Comparison of ENCODE assay signal across 1 cellular context in the genomic region with DNA sequence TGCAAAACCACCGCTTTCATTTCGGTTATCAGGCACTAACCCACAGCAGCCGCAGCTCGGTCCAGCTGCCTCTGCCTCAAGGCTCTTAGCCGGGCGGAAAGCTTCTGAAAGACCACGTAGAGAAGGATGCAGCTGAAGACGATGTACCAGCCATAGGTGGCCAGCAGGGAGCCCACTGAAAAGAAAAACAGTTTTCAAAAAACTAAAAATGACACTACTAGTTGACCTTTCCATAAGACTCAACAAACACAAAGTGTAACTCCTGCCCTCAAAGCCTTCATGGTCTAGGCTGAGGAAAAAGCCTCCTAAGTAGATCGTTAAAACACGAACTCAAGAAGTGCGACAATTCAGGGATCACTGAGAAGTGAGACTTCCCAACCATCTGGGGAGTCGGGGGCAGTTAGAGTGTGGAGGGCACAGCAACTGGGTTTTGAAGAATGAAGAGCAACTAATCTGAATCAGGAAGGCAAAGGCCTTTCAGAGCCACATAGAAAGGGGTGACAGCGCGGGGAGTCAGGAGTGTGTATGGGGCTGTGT.
A peak's percentile ranks its signal among the peaks of the same experiment; 100 is the strongest.
TF ChIP-seq lines count a peak whose summit lies in the region.

No MANE protein-coding gene starts in this region.

TF ChIP-seq in HepG2, 621 proteins besides CTCF, POLR2A, EP300 and RAD21 (continued from another document):
- no peak for TF ChIP-seq USF2 (IDR thresholded peaks at IDR 0.05; ENCODE audit: low read depth, low read length)
- 0 out of 2 replicates have a peak, but pooled peaks have one; percentile 21 for TF ChIP-seq USF2 (CRISPR knock-in tag; IDR thresholded peaks at IDR 0.05; ENCODE audit: borderline replicate concordance)
- TF ChIP-seq ATF2 (CRISPR knock-in tag; IDR thresholded peaks at IDR 0.05), result no peak
- TF ChIP-seq SMAD3 (CRISPR knock-in tag; IDR thresholded peaks at IDR 0.05), result no peak
- no peak for TF ChIP-seq HES4 (CRISPR knock-in tag; IDR thresholded peaks at IDR 0.05; ENCODE audit: borderline replicate concordance)
- TF ChIP-seq, protein P1, sequence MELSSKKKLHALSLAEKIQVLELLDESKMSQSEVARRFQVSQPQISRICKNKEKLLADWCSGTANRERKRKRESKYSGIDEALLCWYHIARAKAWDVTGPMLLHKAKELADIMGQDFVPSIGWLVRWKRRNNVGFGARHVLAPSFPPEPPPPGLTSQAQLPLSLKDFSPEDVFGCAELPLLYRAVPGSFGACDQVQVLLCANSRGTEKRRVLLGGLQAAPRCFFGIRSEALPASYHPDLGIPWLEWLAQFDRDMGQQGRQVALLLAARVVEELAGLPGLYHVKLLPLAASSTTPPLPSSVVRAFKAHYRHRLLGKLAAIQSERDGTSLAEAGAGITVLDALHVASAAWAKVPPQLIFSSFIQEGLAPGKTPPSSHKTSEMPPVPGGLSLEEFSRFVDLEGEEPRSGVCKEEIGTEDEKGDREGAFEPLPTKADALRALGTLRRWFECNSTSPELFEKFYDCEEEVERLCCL (CRISPR knock-in tag; IDR thresholded peaks at IDR 0.05; ENCODE audit: borderline replicate concordance), result no peak
- no peak for TF ChIP-seq HMGXB3 (CRISPR knock-in tag; IDR thresholded peaks at IDR 0.05; ENCODE audit: borderline replicate concordance)
- no peak for TF ChIP-seq SETDB1 (CRISPR knock-in tag; IDR thresholded peaks at IDR 0.05; ENCODE audit: borderline replicate concordance)
- no peak for TF ChIP-seq ZNF570 (CRISPR knock-in tag; IDR thresholded peaks at IDR 0.05; ENCODE audit: borderline replicate concordance)
- TF ChIP-seq REXO4 (CRISPR knock-in tag; IDR thresholded peaks at IDR 0.05; ENCODE audit: borderline replicate concordance), result no peak
- TF ChIP-seq CBX1 (IDR thresholded peaks at IDR 0.05; ENCODE audit: low read depth), result no peak
- TF ChIP-seq EED (CRISPR knock-in tag; IDR thresholded peaks at IDR 0.05), result no peak
- TF ChIP-seq EZH2 (conservative IDR thresholded peaks at IDR 0.05; ENCODE audit: low read depth, low read length), result no peak
- no peak for TF ChIP-seq ZNF205 (CRISPR knock-in tag; IDR thresholded peaks at IDR 0.05)
- TF ChIP-seq CBX2 (IDR thresholded peaks at IDR 0.05; ENCODE audit: low read depth, low read length), result no peak
- TF ChIP-seq CBX2 (CRISPR knock-in tag; IDR thresholded peaks at IDR 0.05; ENCODE audit: low read depth), result no peak
- TF ChIP-seq NFATC3 (CRISPR knock-in tag; IDR thresholded peaks at IDR 0.05), result 0 out of 2 replicates have a peak, but pooled peaks have one; percentile 22
- TF ChIP-seq, protein P2, sequence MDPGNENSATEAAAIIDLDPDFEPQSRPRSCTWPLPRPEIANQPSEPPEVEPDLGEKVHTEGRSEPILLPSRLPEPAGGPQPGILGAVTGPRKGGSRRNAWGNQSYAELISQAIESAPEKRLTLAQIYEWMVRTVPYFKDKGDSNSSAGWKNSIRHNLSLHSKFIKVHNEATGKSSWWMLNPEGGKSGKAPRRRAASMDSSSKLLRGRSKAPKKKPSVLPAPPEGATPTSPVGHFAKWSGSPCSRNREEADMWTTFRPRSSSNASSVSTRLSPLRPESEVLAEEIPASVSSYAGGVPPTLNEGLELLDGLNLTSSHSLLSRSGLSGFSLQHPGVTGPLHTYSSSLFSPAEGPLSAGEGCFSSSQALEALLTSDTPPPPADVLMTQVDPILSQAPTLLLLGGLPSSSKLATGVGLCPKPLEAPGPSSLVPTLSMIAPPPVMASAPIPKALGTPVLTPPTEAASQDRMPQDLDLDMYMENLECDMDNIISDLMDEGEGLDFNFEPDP (CRISPR knock-in tag; conservative IDR thresholded peaks at IDR 0.05), result 0 out of 2 replicates have a peak, but pooled peaks have one; percentile 36
- TF ChIP-seq, protein P3, sequence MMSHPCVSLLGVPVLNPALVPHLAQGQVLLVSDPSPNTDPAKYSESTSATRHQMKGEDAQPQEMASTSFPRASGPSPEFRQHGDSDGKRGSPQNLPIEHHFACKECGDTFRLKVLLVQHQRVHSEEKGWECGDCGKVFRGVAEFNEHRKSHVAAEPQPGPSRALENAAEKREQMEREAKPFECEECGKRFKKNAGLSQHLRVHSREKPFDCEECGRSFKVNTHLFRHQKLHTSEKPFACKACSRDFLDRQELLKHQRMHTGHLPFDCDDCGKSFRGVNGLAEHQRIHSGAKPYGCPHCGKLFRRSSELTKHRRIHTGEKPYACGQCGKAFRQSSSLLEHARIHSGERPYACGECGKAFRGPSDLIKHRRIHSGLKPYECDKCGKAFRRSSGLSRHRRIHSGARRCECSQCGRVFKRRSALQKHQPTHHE (CRISPR knock-in tag; IDR thresholded peaks at IDR 0.05; ENCODE audit: borderline replicate concordance), result 0 out of 2 replicates have a peak, but pooled peaks have one; percentile 0
- TF ChIP-seq, protein P4, sequence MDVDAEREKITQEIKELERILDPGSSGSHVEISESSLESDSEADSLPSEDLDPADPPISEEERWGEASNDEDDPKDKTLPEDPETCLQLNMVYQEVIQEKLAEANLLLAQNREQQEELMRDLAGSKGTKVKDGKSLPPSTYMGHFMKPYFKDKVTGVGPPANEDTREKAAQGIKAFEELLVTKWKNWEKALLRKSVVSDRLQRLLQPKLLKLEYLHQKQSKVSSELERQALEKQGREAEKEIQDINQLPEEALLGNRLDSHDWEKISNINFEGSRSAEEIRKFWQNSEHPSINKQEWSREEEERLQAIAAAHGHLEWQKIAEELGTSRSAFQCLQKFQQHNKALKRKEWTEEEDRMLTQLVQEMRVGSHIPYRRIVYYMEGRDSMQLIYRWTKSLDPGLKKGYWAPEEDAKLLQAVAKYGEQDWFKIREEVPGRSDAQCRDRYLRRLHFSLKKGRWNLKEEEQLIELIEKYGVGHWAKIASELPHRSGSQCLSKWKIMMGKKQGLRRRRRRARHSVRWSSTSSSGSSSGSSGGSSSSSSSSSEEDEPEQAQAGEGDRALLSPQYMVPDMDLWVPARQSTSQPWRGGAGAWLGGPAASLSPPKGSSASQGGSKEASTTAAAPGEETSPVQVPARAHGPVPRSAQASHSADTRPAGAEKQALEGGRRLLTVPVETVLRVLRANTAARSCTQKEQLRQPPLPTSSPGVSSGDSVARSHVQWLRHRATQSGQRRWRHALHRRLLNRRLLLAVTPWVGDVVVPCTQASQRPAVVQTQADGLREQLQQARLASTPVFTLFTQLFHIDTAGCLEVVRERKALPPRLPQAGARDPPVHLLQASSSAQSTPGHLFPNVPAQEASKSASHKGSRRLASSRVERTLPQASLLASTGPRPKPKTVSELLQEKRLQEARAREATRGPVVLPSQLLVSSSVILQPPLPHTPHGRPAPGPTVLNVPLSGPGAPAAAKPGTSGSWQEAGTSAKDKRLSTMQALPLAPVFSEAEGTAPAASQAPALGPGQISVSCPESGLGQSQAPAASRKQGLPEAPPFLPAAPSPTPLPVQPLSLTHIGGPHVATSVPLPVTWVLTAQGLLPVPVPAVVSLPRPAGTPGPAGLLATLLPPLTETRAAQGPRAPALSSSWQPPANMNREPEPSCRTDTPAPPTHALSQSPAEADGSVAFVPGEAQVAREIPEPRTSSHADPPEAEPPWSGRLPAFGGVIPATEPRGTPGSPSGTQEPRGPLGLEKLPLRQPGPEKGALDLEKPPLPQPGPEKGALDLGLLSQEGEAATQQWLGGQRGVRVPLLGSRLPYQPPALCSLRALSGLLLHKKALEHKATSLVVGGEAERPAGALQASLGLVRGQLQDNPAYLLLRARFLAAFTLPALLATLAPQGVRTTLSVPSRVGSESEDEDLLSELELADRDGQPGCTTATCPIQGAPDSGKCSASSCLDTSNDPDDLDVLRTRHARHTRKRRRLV (CRISPR knock-in tag; IDR thresholded peaks at IDR 0.05), result no peak
- TF ChIP-seq ZFP91 (CRISPR knock-in tag; IDR thresholded peaks at IDR 0.05; ENCODE audit: borderline replicate concordance), result 0 out of 2 replicates have a peak, but pooled peaks have one; percentile 4
- TF ChIP-seq, protein P5, sequence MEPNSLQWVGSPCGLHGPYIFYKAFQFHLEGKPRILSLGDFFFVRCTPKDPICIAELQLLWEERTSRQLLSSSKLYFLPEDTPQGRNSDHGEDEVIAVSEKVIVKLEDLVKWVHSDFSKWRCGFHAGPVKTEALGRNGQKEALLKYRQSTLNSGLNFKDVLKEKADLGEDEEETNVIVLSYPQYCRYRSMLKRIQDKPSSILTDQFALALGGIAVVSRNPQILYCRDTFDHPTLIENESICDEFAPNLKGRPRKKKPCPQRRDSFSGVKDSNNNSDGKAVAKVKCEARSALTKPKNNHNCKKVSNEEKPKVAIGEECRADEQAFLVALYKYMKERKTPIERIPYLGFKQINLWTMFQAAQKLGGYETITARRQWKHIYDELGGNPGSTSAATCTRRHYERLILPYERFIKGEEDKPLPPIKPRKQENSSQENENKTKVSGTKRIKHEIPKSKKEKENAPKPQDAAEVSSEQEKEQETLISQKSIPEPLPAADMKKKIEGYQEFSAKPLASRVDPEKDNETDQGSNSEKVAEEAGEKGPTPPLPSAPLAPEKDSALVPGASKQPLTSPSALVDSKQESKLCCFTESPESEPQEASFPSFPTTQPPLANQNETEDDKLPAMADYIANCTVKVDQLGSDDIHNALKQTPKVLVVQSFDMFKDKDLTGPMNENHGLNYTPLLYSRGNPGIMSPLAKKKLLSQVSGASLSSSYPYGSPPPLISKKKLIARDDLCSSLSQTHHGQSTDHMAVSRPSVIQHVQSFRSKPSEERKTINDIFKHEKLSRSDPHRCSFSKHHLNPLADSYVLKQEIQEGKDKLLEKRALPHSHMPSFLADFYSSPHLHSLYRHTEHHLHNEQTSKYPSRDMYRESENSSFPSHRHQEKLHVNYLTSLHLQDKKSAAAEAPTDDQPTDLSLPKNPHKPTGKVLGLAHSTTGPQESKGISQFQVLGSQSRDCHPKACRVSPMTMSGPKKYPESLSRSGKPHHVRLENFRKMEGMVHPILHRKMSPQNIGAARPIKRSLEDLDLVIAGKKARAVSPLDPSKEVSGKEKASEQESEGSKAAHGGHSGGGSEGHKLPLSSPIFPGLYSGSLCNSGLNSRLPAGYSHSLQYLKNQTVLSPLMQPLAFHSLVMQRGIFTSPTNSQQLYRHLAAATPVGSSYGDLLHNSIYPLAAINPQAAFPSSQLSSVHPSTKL (CRISPR knock-in tag; IDR thresholded peaks at IDR 0.05), result no peak
- TF ChIP-seq ZBTB38 (CRISPR knock-in tag; IDR thresholded peaks at IDR 0.05), result no peak
- TF ChIP-seq MEIS1 (CRISPR knock-in tag; IDR thresholded peaks at IDR 0.05; ENCODE audit: borderline replicate concordance), result no peak
- no peak for TF ChIP-seq MED13 (CRISPR knock-in tag; IDR thresholded peaks at IDR 0.05)
- no peak for TF ChIP-seq DMAP1 (CRISPR knock-in tag; IDR thresholded peaks at IDR 0.05)
- no peak for TF ChIP-seq ZNF335 (CRISPR knock-in tag; IDR thresholded peaks at IDR 0.05)
